8 cellular contexts compared by ENCODE assay signal in genomic region chrX:109774706-109775105, GRCh38. TPM values are rescaled to one million over a fixed set of nuclear protein-coding genes. Genes with fewer than 3 reads are reported as not detected.
DNase-seq lines count a peak whose midpoint lies in the region; ATAC-seq, FAIRE-seq and TF ChIP-seq lines count a peak whose summit lies in the region.

No MANE protein-coding gene starts in this region.

- TF ChIP-seq EP300 in gastroesophageal sphincter (IDR thresholded peaks at IDR 0.05), result no peak

- DNase-seq in GM10266 (ENCODE audit: extremely low spot score) (peak; percentile 52), HS-5 (ENCODE audit: low read depth) (peak; percentile 56), DMS79 (lab: John Stamatoyannopoulos, UW) (no peak), frontal cortex (ENCODE audit: low spot score in 2 of 2) (no peak), MM.1S (no peak)
- no peak for DNase-seq in stimulated activated CD4-positive, alpha-beta T cell treated with anti-CD3 and anti-CD28 coated beads, Interleukin-4, amount 100 ng/mL, for 4 hours

- H3K27me3 ChIP-seq in gastroesophageal sphincter (no peaks in the 10 kb centered on the region), MM.1S (replicated peaks; ENCODE audit: insufficient read depth, low read length) (no peaks in the 10 kb centered on the region)

- H3K79me2 ChIP-seq in MM.1S (ENCODE audit: low read length), result no peaks in the 10 kb centered on the region

- H4K20me1 ChIP-seq in MM.1S (ENCODE audit: insufficient read depth, low read length), result no peaks in the 10 kb centered on the region

- H3K9me3 ChIP-seq in gastroesophageal sphincter, result no peaks in the 10 kb centered on the region
- no peaks in the 10 kb centered on the region for H3K9me3 ChIP-seq in MM.1S (replicated peaks; ENCODE audit: insufficient read depth, low read length)

- H3K4me3 ChIP-seq in gastroesophageal sphincter, result no peak overlapping the region
- no peak overlapping the region for H3K4me3 ChIP-seq in MM.1S (ENCODE audit: low read length)

- H3F3A ChIP-seq in MM.1S (ENCODE audit: insufficient read depth, low read length), result no peaks in the 10 kb centered on the region

- H3K9ac ChIP-seq in MM.1S (ENCODE audit: low read length), result no peak overlapping the region

- TF ChIP-seq CTCF in GM10266 (IDR thresholded peaks at IDR 0.05; ENCODE audit: control insufficient read depth, insufficient read depth, low read depth, missing control alignments) (no peak), gastroesophageal sphincter (IDR thresholded peaks at IDR 0.05) (no peak), MM.1S (IDR thresholded peaks at IDR 0.05; ENCODE audit: low read length) (no peak)

- no peaks in the 10 kb centered on the region for H3K4me1 ChIP-seq in gastroesophageal sphincter
- H3K4me1 ChIP-seq in MM.1S (ENCODE audit: low read length), result no peaks in the 10 kb centered on the region

- ATAC-seq in GM21576 (IDR thresholded peaks at IDR 0.05; ENCODE audit: unreplicated experiment) (peak; percentile 94), gastroesophageal sphincter (peak; percentile 76)

- no peak for FAIRE-seq in frontal cortex (lab: Jason Lieb, UNC)

- no peak overlapping the region for H3K4me2 ChIP-seq in MM.1S (ENCODE audit: low read depth, low read length)

- H3K27ac ChIP-seq in gastroesophageal sphincter (no peak overlapping the region), MM.1S (ENCODE audit: low read length) (no peak overlapping the region)

- WGBS in gastroesophageal sphincter (ENCODE audit: low coverage in 1 of 2), 2 donors, result 51 to 78% methylated on average over 4 to 5 of the region's 5 CpGs

- no peaks in the 10 kb centered on the region for H3K9me2 ChIP-seq in MM.1S (replicated peaks; ENCODE audit: insufficient read depth, low read length)

- H3K36me3 ChIP-seq in gastroesophageal sphincter (no peaks in the 10 kb centered on the region), MM.1S (replicated peaks; ENCODE audit: insufficient read depth, low read length) (no peaks in the 10 kb centered on the region)

- no peak for TF ChIP-seq POLR2A in gastroesophageal sphincter (IDR thresholded peaks at IDR 0.05)

- no peak overlapping the region for H2AFZ ChIP-seq in MM.1S (ENCODE audit: low read length)

RNA-seq across cellular contexts. Expression of gene ACSL4, which starts 41.6 kb away (rescaled TPM):
- total RNA-seq in gastroesophageal sphincter (10 to 100 TPM; 43.0 to 96.5 (median 53.1) TPM), frontal cortex (205 TPM)

Comparison
In these comparisons a context has a peak if more than half of its experiments do, and no peak if none do; other contexts are left out.
1. DNase-seq: peak in GM10266 (single experiment) and HS-5 (single experiment); none in stimulated activated CD4-positive, alpha-beta T cell treated with anti-CD3 and anti-CD28 coated beads, Interleukin-4, amount 100 ng/mL, for 4 hours (0 of 2), DMS79 (single experiment), frontal cortex (0 of 2) and MM.1S (single experiment).